ENCODE assay signal across 18 cellular contexts in the genomic region with DNA sequence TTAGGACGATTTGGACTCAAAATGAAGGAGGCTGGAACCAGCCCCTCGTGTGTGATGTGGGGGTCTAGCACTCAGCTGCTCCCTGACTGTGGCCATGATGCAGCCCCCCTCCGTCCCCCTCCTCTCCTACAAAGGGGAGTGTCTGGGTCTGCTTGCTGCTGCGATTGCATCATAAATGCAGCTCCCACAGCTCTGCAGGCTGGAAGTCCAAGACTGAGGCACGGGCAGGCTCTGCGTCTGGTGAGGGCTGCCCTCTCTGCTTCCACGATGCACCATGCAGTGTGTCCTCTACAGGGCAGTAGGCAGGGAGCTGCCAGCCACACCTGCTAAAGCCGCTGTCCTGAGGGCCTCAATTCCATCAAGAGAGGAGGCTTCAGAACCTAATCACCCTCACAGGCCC.
A peak's percentile ranks its signal among the peaks of the same experiment; 100 is the strongest.
DNase-seq lines count a peak whose midpoint lies in the region; ATAC-seq and TF ChIP-seq lines count a peak whose summit lies in the region.
"Had no signal": no experiment of that assay in that cellular context is flagged by ENCODE, and none has a peak within 500 bp of the region (broad histone marks: within the 10 kb centered on the region; RNA-seq: fewer than 3 reads in every experiment).

No MANE protein-coding gene starts in this region.

- H3K4me2 ChIP-seq in MM.1S (ENCODE audit: low read depth, low read length): no peak overlapping the region
- H3K4me2 ChIP-seq: A549 had no signal

- no peak for TF ChIP-seq CTCF in Peyer's patch (IDR thresholded peaks at IDR 0.05)
- TF ChIP-seq CTCF in lower lobe of right lung (IDR thresholded peaks at IDR 0.05): no peak
- TF ChIP-seq CTCF in MM.1S (IDR thresholded peaks at IDR 0.05; ENCODE audit: low read length): no peak

- H3F3A ChIP-seq in MM.1S (ENCODE audit: insufficient read depth, low read length): no peaks in the 10 kb centered on the region

- no peak overlapping the region for H3K9ac ChIP-seq in MM.1S (ENCODE audit: low read length)

- no peaks in the 10 kb centered on the region for H3K4me1 ChIP-seq in Peyer's patch
- no peaks in the 10 kb centered on the region for H3K4me1 ChIP-seq in lower lobe of right lung
- H3K4me1 ChIP-seq in MM.1S (ENCODE audit: low read length): no peaks in the 10 kb centered on the region
- H3K4me1 ChIP-seq: A549, BE2C had no signal

- H3K36me3 ChIP-seq in Peyer's patch: no peaks in the 10 kb centered on the region
- H3K36me3 ChIP-seq in lower lobe of right lung: no peaks in the 10 kb centered on the region
- no peaks in the 10 kb centered on the region for H3K36me3 ChIP-seq in MM.1S (replicated peaks; ENCODE audit: insufficient read depth, low read length)
- H3K36me3 ChIP-seq: BE2C had no signal

- no peak for TF ChIP-seq POLR2A in Peyer's patch (IDR thresholded peaks at IDR 0.05)

- H4K20me1 ChIP-seq in MM.1S (ENCODE audit: insufficient read depth, low read length): no peaks in the 10 kb centered on the region

- H3K27me3 ChIP-seq in Peyer's patch: no peaks in the 10 kb centered on the region
- H3K27me3 ChIP-seq in lower lobe of right lung (ENCODE audit: low read depth): peaks cover 35% of the 10 kb centered on the region
- no peaks in the 10 kb centered on the region for H3K27me3 ChIP-seq in MM.1S (replicated peaks; ENCODE audit: insufficient read depth, low read length)
- H3K27me3 ChIP-seq: BE2C had no signal

- no peak overlapping the region for H3K4me3 ChIP-seq in Peyer's patch
- H3K4me3 ChIP-seq in lower lobe of right lung: no peak overlapping the region
- H3K4me3 ChIP-seq in MM.1S (ENCODE audit: low read length): no peak overlapping the region
- H3K4me3 ChIP-seq: A549 had no signal

- no peak overlapping the region for H2AFZ ChIP-seq in MM.1S (ENCODE audit: low read length)

- ATAC-seq in lower lobe of right lung (no peak), sciatic nerve (no peak), GM21423 (IDR thresholded peaks at IDR 0.05; ENCODE audit: unreplicated experiment) (no peak)
- ATAC-seq: A549 had no signal

- H3K9me2 ChIP-seq in MM.1S (replicated peaks; ENCODE audit: insufficient read depth, low read length): no peaks in the 10 kb centered on the region

- H3K79me2 ChIP-seq in MM.1S (ENCODE audit: low read length): no peaks in the 10 kb centered on the region

- DNase-seq in Peyer's patch: peak in 2 of 3 donors; percentile 5 to 23
- peak; percentile 33 for DNase-seq in ecto neural progenitor cell (ENCODE audit: low spot score)
- peak; percentile 22 for DNase-seq in lower lobe of right lung
- DNase-seq in sciatic nerve (ENCODE audit: low spot score): peak; percentile 26
- no peak for DNase-seq in HPDE6-E6E7 (ENCODE audit: extremely low spot score)
- no peak for DNase-seq in SW 1271 (lab: John Stamatoyannopoulos, UW)
- DNase-seq in MM.1S: no peak
- DNase-seq: BE2C; CD4-positive, alpha-beta memory T cell; DMS153; DMS79 treated with DMSO at 0.1 percent for 48 hours; EL; GOT3; HCEC 1CT; HFFc6 had no signal

- H3K9me3 ChIP-seq in Peyer's patch (no peaks in the 10 kb centered on the region), lower lobe of right lung (no peaks in the 10 kb centered on the region), MM.1S (replicated peaks; ENCODE audit: insufficient read depth, low read length) (no peaks in the 10 kb centered on the region)
- H3K9me3 ChIP-seq: A549, BE2C had no signal

- intact Hi-C loops in lower lobe of right lung (cut with DNase I): no loop called here
- intact Hi-C loops in sciatic nerve (cut with DNase I): no loop called here

- H3K27ac ChIP-seq in Peyer's patch: no peak overlapping the region
- H3K27ac ChIP-seq in lower lobe of right lung: no peak overlapping the region
- H3K27ac ChIP-seq in MM.1S (ENCODE audit: low read length): no peak overlapping the region
- H3K27ac ChIP-seq: A549, C4-2B had no signal

Comparison
In these comparisons a context has a peak if more than half of its experiments do, and no peak if none do; other contexts are left out.
1. DNase-seq: peak in Peyer's patch (2 of 3), ecto neural progenitor cell (single experiment), lower lobe of right lung (single experiment) and sciatic nerve (single experiment); none in HPDE6-E6E7 (single experiment), SW 1271 (0 of 2) and MM.1S (single experiment).